In the genomic region with DNA sequence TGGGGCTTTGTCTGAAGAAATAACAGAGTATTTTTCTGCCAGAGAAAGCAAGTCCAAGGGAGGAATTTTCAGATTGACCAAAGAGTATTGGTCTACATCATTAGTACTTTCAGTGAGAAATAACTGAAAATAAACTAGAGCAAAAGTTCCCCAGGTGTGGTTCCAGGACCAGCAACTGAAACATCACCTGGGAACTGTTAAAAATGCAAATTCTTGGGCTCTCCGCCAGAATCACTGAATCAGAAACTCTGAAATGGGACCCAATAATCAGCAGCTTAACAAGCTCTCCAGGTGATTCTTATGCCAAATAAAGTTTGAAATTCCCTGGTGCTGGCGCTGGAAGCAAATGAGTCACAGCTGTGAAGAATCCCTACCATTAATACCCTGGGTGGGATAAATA, we compare ENCODE assay signal across 14 cellular contexts. TPM values are rescaled to one million over a fixed set of nuclear protein-coding genes. Genes with fewer than 3 reads are reported as not detected.
DNase-seq lines count a peak whose midpoint lies in the region; ATAC-seq, FAIRE-seq and TF ChIP-seq lines count a peak whose summit lies in the region.
"Had no signal": no experiment of that assay in that cellular context is flagged by ENCODE, and none has a peak within 500 bp of the region (broad histone marks: within the 10 kb centered on the region; RNA-seq: fewer than 3 reads in every experiment).

No MANE protein-coding gene starts in this region.

- H3K9me3 Mint-ChIP-seq in effector memory CD8-positive, alpha-beta T cell: no peaks in the 10 kb centered on the region

- no peak for TF ChIP-seq RAD21 in Ishikawa (IDR thresholded peaks at IDR 0.05; ENCODE audit: low read depth)

- H3K4me3 Mint-ChIP-seq in effector memory CD8-positive, alpha-beta T cell: peak overlapping the region; percentile 74 to 78
- H3K4me3 Mint-ChIP-seq: B cell had no signal

- H3K27me3 Mint-ChIP-seq in effector memory CD8-positive, alpha-beta T cell: no peaks in the 10 kb centered on the region

- peak overlapping the region; percentile 85 to 94 for H3K27ac Mint-ChIP-seq in effector memory CD8-positive, alpha-beta T cell
- H3K27ac Mint-ChIP-seq: B cell had no signal

- FAIRE-seq in GM12891 (lab: Jason Lieb, UNC): peak; percentile 60

- no peak for TF ChIP-seq POLR2A in GM12891 (IDR thresholded peaks at IDR 0.05; ENCODE audit: low read depth, low read length)

- no peak for TF ChIP-seq EP300 in Ishikawa (IDR thresholded peaks at IDR 0.05; ENCODE audit: borderline replicate concordance)

- peaks cover 44% of the 10 kb centered on the region for H3K36me3 Mint-ChIP-seq in effector memory CD8-positive, alpha-beta T cell (ENCODE audit: insufficient read depth)

- DNase-seq in GM12891 (ENCODE audit: insufficient read length, low spot score): no peak
- DNase-seq in effector memory CD8-positive, alpha-beta T cell: no peak
- DNase-seq in T-helper 2 cell: no peak
- no peak for DNase-seq in NCI-H82 treated with DMSO at 0.1 percent for 48 hours (lab: John Stamatoyannopoulos, UW; ENCODE audit: unreplicated experiment)
- DNase-seq in stimulated activated CD4-positive, alpha-beta T cell treated with anti-CD3 and anti-CD28 coated beads, Interleukin-15, amount 100 ng/mL, for 24 hours: no peak
- DNase-seq: amniotic stem cell, GDM1, head of caudate nucleus, left ventricle myocardium inferior, NCI-H187 treated with DMSO at 0.1 percent for 48 hours had no signal

- ATAC-seq in GM21717 (IDR thresholded peaks at IDR 0.05; ENCODE audit: unreplicated experiment) (peak; percentile 75), GM21515 (IDR thresholded peaks at IDR 0.05; ENCODE audit: unreplicated experiment) (no peak)
- ATAC-seq in effector memory CD8-positive, alpha-beta T cell (replicated peaks): no peak

- peaks cover 42 to 74% of the 10 kb centered on the region in 2 donors for H3K4me1 Mint-ChIP-seq in effector memory CD8-positive, alpha-beta T cell (ENCODE audit: low read depth in 2 of 2)
- H3K4me1 Mint-ChIP-seq: B cell had no signal

TF ChIP-seq in GM12891, 5 proteins besides CTCF, POLR2A, EP300 and RAD21:
- TF ChIP-seq POU2F2 (IDR thresholded peaks at IDR 0.05; ENCODE audit: low read depth, low read length): peak; percentile 94
- TF ChIP-seq POLR2AphosphoS5 (IDR thresholded peaks at IDR 0.05; ENCODE audit: low read depth, low read length): no peak
- no peak for TF ChIP-seq SPI1 (IDR thresholded peaks at IDR 0.05; ENCODE audit: low read depth, low read length)
- no peak for TF ChIP-seq PAX5 (IDR thresholded peaks at IDR 0.05; ENCODE audit: insufficient read depth, low read length, severe bottlenecking)
- no peak for TF ChIP-seq TAF1 (IDR thresholded peaks at IDR 0.05; ENCODE audit: low read depth, low read length)
TF ChIP-seq in GM12891: peak in this region for 1.

TF ChIP-seq in Ishikawa, 13 proteins besides CTCF, POLR2A, EP300 and RAD21:
- TF ChIP-seq NFIC (IDR thresholded peaks at IDR 0.05) (peak; percentile 76), YY1 (IDR thresholded peaks at IDR 0.05; ENCODE audit: low read depth) (no peak), USF1 (IDR thresholded peaks at IDR 0.05) (no peak), TEAD4 (IDR thresholded peaks at IDR 0.05) (0 out of 2 replicates have a peak, but pooled peaks have one; percentile 36), CEBPB (IDR thresholded peaks at IDR 0.05) (no peak), TAF1 (IDR thresholded peaks at IDR 0.05; ENCODE audit: low read depth) (no peak), CREB1 (IDR thresholded peaks at IDR 0.05; ENCODE audit: low read depth) (no peak), TCF12 (IDR thresholded peaks at IDR 0.05; ENCODE audit: low read depth) (0 out of 2 replicates have a peak, but pooled peaks have one; percentile 15), ZBTB7A (IDR thresholded peaks at IDR 0.05; ENCODE audit: low read depth) (no peak)

RNA-seq across cellular contexts. Expression of gene EIF2S3B, which starts 52.1 kb away (rescaled TPM):
- 1.1 TPM for polyA plus RNA-seq in GM12891 (2012; ENCODE audit: low read depth, missing spikeins)

RNA-seq across cellular contexts. Expression of gene MAGOHB, which starts 55.6 kb away (rescaled TPM):
- 36.6 TPM for polyA plus RNA-seq in GM12891 (2012; ENCODE audit: low read depth, missing spikeins)
